In the genomic region with DNA sequence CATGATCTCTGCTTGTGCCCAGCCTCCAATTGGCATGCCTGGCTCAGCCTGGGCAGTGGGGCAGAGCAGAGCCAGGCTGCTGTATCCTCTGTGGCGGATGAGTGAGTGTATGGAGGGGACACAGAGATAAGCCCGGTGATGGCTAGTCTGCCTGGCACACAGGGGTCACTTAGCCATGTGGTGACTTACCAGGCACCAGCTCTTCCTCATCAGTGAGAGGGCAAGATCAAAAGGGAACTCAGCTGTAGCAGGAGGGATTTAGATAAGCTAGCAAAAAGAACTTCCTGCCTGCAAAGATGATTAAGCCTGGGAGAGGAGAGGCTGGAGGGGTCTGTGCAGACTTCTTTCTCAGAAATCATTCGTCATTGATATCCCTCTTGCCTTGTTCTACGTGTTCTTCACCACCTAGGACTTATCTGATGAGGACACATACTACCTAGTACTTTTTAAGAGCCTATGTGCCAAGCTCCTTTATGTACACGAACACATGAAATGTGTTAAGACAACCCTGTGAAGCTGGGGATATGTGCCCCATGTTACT, we compare ENCODE assay signal across 10 cellular contexts. TPM values are rescaled to one million over a fixed set of nuclear protein-coding genes. Genes with fewer than 3 reads are reported as not detected.
DNase-seq lines count a peak whose midpoint lies in the region; ATAC-seq and TF ChIP-seq lines count a peak whose summit lies in the region.
"Had no signal": no experiment of that assay in that cellular context is flagged by ENCODE, and none has a peak within 500 bp of the region (broad histone marks: within the 10 kb centered on the region; RNA-seq: fewer than 3 reads in every experiment).

No MANE protein-coding gene starts in this region.

- H3K27ac Mint-ChIP-seq in chondrocyte (ENCODE audit: unreplicated experiment) (peak overlapping the region; percentile 88), GM23338 (no peak overlapping the region)

- H3K36me3 Mint-ChIP-seq in chondrocyte (ENCODE audit: low read depth) (no peaks in the 10 kb centered on the region), GM23338 (ENCODE audit: low read depth) (0 out of 3 replicates have a peak, but pooled peaks cover 2% of the 10 kb centered on the region)

- intact Hi-C loops in stomach (cut with DNase I; ENCODE audit: low total_unique reads) = no loop called here

- H3K4me1 ChIP-seq in GM23338 (ENCODE audit: insufficient read depth) = peaks cover 40% of the 10 kb centered on the region
- H3K4me1 ChIP-seq in stomach = peaks cover 13 to 83% (median 42%) of the 10 kb centered on the region in 4 donors

- H3K9ac ChIP-seq in SK-N-MC (ENCODE audit: insufficient read length) = no peak overlapping the region

- WGBS in stomach, 5 donors = 32 to 39% (median 36%) methylated on average over 5 of the region's 5 CpGs

- H3K9me3 ChIP-seq in SK-N-MC (ENCODE audit: low read depth, low read length) = no peaks in the 10 kb centered on the region
- H3K9me3 ChIP-seq in stomach = no peaks in the 10 kb centered on the region

- H3K27me3 Mint-ChIP-seq in chondrocyte (ENCODE audit: low read depth) (no peaks in the 10 kb centered on the region), GM23338 (ENCODE audit: insufficient read depth, low read depth, poor library complexity) (peaks cover 17% of the 10 kb centered on the region)

- H3K9me3 Mint-ChIP-seq in chondrocyte (ENCODE audit: low read depth) (no peaks in the 10 kb centered on the region), GM23338 (no peaks in the 10 kb centered on the region)

- no peak overlapping the region for H2AFZ ChIP-seq in GM23338

- no peak for TF ChIP-seq POLR2A in stomach (IDR thresholded peaks at IDR 0.05)

- peak overlapping the region; percentile 52 for H3K4me3 Mint-ChIP-seq in chondrocyte (ENCODE audit: unreplicated experiment)
- no peak overlapping the region for H3K4me3 Mint-ChIP-seq in GM23338

- TF ChIP-seq CTCF in chondrocyte (IDR thresholded peaks at IDR 0.05) (no peak), GM23338 (conservative IDR thresholded peaks at IDR 0.05; ENCODE audit: low read depth in 2 of 2) (no peak), stomach (IDR thresholded peaks at IDR 0.05) (no peak)

- no peak overlapping the region for H3K4me2 ChIP-seq in GM23338

- peaks cover 11% of the 10 kb centered on the region for H4K20me1 ChIP-seq in GM23338 (replicated peaks; ENCODE audit: insufficient read depth)

- DNase-seq in NOMO-1 treated with DMSO at 0.1 percent for 48 hours (lab: John Stamatoyannopoulos, UW; ENCODE audit: unreplicated experiment) (peak; percentile 39), NOMO-1 treated with dmso at 0.1 percent for 144 hours (lab: John Stamatoyannopoulos, UW; ENCODE audit: unreplicated experiment) (no peak), SK-N-MC (ENCODE audit: low read depth, low spot score) (no peak), chondrocyte (ENCODE audit: low spot score) (no peak), retina (peak; percentile 18), dedifferentiated amniotic fluid mesenchymal stem cell (ENCODE audit: extremely low spot score) (no peak), GM23338 (ENCODE audit: low spot score) (no peak), stomach (no peak)
- DNase-seq: cortex of kidney, islet precursor cell had no signal

- peak overlapping the region; percentile 73 for H3K4me3 ChIP-seq in SK-N-MC
- H3K4me3 ChIP-seq in GM23338 = no peak overlapping the region
- H3K4me3 ChIP-seq in stomach = no peak overlapping the region

- H3K27me3 ChIP-seq in GM23338 (ENCODE audit: insufficient read depth) = no peaks in the 10 kb centered on the region
- peaks cover 0 to 25% (median 0%) of the 10 kb centered on the region in 3 donors for H3K27me3 ChIP-seq in stomach

- peaks cover 45% of the 10 kb centered on the region for H3K4me1 Mint-ChIP-seq in chondrocyte (ENCODE audit: low read depth)
- H3K4me1 Mint-ChIP-seq in GM23338 = peaks cover 58% of the 10 kb centered on the region

- no peak for ATAC-seq in GM23338

- no peak for TF ChIP-seq EP300 in stomach (IDR thresholded peaks at IDR 0.05)

- H3K27ac ChIP-seq in SK-N-MC = no peak overlapping the region
- H3K27ac ChIP-seq in GM23338 (ENCODE audit: low read depth) = no peak overlapping the region
- no peak overlapping the region for H3K27ac ChIP-seq in stomach

- H3K36me3 ChIP-seq in SK-N-MC (ENCODE audit: insufficient read depth, low read length) (no peaks in the 10 kb centered on the region), GM23338 (ENCODE audit: insufficient read depth) (no peaks in the 10 kb centered on the region), stomach (no peaks in the 10 kb centered on the region)

- peaks cover 59% of the 10 kb centered on the region for H3K79me2 ChIP-seq in GM23338 (replicated peaks; ENCODE audit: insufficient read depth)

- peaks cover 5% of the 10 kb centered on the region; the same call in 1 of the 2 replicates for H3F3A ChIP-seq in GM23338 (replicated peaks; ENCODE audit: low read depth)

- H3K9me2 ChIP-seq in GM23338 (ENCODE audit: insufficient read depth) = no peaks in the 10 kb centered on the region

TF ChIP-seq in GM23338, 12 proteins besides CTCF, POLR2A, EP300 and RAD21 (continues in another document):
- TF ChIP-seq, protein P1, sequence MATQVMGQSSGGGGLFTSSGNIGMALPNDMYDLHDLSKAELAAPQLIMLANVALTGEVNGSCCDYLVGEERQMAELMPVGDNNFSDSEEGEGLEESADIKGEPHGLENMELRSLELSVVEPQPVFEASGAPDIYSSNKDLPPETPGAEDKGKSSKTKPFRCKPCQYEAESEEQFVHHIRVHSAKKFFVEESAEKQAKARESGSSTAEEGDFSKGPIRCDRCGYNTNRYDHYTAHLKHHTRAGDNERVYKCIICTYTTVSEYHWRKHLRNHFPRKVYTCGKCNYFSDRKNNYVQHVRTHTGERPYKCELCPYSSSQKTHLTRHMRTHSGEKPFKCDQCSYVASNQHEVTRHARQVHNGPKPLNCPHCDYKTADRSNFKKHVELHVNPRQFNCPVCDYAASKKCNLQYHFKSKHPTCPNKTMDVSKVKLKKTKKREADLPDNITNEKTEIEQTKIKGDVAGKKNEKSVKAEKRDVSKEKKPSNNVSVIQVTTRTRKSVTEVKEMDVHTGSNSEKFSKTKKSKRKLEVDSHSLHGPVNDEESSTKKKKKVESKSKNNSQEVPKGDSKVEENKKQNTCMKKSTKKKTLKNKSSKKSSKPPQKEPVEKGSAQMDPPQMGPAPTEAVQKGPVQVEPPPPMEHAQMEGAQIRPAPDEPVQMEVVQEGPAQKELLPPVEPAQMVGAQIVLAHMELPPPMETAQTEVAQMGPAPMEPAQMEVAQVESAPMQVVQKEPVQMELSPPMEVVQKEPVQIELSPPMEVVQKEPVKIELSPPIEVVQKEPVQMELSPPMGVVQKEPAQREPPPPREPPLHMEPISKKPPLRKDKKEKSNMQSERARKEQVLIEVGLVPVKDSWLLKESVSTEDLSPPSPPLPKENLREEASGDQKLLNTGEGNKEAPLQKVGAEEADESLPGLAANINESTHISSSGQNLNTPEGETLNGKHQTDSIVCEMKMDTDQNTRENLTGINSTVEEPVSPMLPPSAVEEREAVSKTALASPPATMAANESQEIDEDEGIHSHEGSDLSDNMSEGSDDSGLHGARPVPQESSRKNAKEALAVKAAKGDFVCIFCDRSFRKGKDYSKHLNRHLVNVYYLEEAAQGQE (IDR thresholded peaks at IDR 0.05; ENCODE audit: unreplicated experiment) = no peak
- TF ChIP-seq JUNB (IDR thresholded peaks at IDR 0.05; ENCODE audit: unreplicated experiment) (no peak), STAT1 (IDR thresholded peaks at IDR 0.05; ENCODE audit: unreplicated experiment) (no peak), POLR2AphosphoS5 (IDR thresholded peaks at IDR 0.05; ENCODE audit: low read depth) (no peak), CREB1 (CRISPR knock-in tag; IDR thresholded peaks at IDR 0.05; ENCODE audit: low read depth) (no peak)
- TF ChIP-seq, protein P2, sequence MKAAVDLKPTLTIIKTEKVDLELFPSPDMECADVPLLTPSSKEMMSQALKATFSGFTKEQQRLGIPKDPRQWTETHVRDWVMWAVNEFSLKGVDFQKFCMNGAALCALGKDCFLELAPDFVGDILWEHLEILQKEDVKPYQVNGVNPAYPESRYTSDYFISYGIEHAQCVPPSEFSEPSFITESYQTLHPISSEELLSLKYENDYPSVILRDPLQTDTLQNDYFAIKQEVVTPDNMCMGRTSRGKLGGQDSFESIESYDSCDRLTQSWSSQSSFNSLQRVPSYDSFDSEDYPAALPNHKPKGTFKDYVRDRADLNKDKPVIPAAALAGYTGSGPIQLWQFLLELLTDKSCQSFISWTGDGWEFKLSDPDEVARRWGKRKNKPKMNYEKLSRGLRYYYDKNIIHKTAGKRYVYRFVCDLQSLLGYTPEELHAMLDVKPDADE (IDR thresholded peaks at IDR 0.05) = no peak

RNA-seq across cellular contexts. Expression of gene KIF21B, which starts 7.9 kb away (rescaled TPM):
- total RNA-seq in chondrocyte (1.1 to 2.6 TPM (median 2.6 TPM) in 3 replicates), stomach (1 to 10 TPM; 2.0 to 8.8 (median 3.2) TPM)
- 26.6 and 34.3 TPM in 2 replicates for total RNA-seq in GM23338 (2014; rRNA removed; shearing (Covaris generic))
- polyA plus RNA-seq in GM23338 (2016; fragmentation: Nextera tagmentation; extraction: Ambion mirVana) (4.6 and 5.3 TPM in 2 replicates), stomach (under 1 TPM; 0.30 to 0.68 (median 0.31) TPM)

Comparison
In these comparisons a context has a peak if more than half of its experiments do, and no peak if none do; other contexts are left out.
1. DNase-seq: peak in NOMO-1 treated with DMSO at 0.1 percent for 48 hours (single experiment) and retina (single experiment); none in NOMO-1 treated with dmso at 0.1 percent for 144 hours (single experiment), SK-N-MC (single experiment), chondrocyte (single experiment), dedifferentiated amniotic fluid mesenchymal stem cell (single experiment), GM23338 (single experiment) and stomach (single experiment).